In the genomic region with DNA sequence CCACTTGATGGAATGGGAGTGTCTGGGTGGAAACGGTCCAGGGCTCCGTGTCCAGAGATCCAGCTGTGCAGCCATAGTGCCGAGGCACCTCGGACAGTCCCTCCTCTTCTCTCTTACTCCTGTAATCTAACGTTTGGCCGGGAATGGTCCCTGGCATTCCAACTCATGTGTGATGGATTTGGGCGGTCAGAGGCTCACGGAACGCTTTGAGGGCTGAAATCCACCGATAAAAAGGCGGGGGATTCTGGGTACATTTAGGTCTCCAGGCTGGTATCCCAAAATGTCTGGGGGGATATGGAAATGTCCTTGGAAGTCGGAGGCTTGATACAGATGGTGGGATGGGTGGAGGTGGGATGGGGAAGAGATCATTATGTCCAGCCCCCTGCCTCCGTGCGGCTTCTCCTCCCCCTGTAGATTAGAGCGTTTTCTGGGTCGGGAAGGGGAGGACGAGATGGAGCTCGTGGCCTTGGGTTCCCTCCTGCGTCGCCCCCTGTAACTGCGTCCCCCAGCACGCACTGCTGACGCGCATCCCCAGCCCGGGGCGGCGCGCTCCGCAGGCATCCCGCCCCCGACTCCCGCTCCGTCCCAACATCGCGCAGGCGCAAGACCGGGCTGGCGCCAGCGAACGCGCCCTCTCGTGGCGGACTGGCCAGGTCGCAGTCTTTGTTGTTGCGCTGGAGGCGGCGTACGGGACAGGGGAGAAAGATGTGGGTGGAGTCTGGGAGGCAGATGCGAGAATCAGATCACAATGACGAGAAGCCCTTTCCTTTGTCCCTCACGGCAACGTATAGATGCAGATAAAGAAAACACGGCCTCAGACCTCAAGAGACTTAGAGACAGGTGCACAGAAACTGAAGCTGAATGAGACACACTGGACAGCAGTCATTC, we compare ENCODE assay signal across 8 cellular contexts. TPM values are rescaled to one million over a fixed set of nuclear protein-coding genes. Genes with fewer than 3 reads are reported as not detected.
DNase-seq lines count a peak whose midpoint lies in the region; ATAC-seq lines count a peak whose summit lies in the region.

No MANE protein-coding gene starts in this region.

- peak; percentile 85 for ATAC-seq in GM18502 (IDR thresholded peaks at IDR 0.05; ENCODE audit: poor library complexity, unreplicated experiment)
- peak; percentile 79 for ATAC-seq in HG02970 (IDR thresholded peaks at IDR 0.05; ENCODE audit: low FRiP score, unreplicated experiment)
- peak; percentile 96 for ATAC-seq in sciatic nerve
- ATAC-seq in HG03469 (IDR thresholded peaks at IDR 0.05; ENCODE audit: unreplicated experiment) = no peak

- intact Hi-C loops in sciatic nerve (cut with DNase I) = no loop called here

- peak; percentile 93 to 94 for DNase-seq in NCI-H2081 (lab: John Stamatoyannopoulos, UW)
- DNase-seq in T1000 (lab: John Stamatoyannopoulos, UW) = peak; percentile 94
- peak; percentile 97 for DNase-seq in astrocyte of the hippocampus (ENCODE audit: low read depth, low spot score)
- peak; percentile 65 for DNase-seq in iPS DF 19.7 (ENCODE audit: low read depth, low spot score)
- DNase-seq in sciatic nerve (ENCODE audit: low spot score) = peak; percentile 95

RNA-seq across cellular contexts. Expression of gene SGCA, which starts 4.5 kb away (rescaled TPM):
- 3.5 TPM for total RNA-seq in sciatic nerve

RNA-seq across cellular contexts. Expression of gene PPP1R9B, which starts 10.8 kb away (rescaled TPM):
- 58.8 TPM for total RNA-seq in sciatic nerve

RNA-seq across cellular contexts. Expression of gene SAMD14, which starts 31.3 kb away (rescaled TPM):
- total RNA-seq in sciatic nerve = 2.5 TPM

RNA-seq across cellular contexts. Expression of gene COL1A1, which starts 40.2 kb away (rescaled TPM):
- 262 TPM for total RNA-seq in sciatic nerve
